23 cellular contexts compared by ENCODE assay signal in genomic region chr3:126570103-126570541, GRCh38. TPM values are rescaled to one million over a fixed set of nuclear protein-coding genes. Genes with fewer than 3 reads are reported as not detected.
DNase-seq lines count a peak whose midpoint lies in the region; ATAC-seq and TF ChIP-seq lines count a peak whose summit lies in the region.
"Had no signal": no experiment of that assay in that cellular context is flagged by ENCODE, and none has a peak within 500 bp of the region (broad histone marks: within the 10 kb centered on the region; RNA-seq: fewer than 3 reads in every experiment).

No MANE protein-coding gene starts in this region.

- BruUV-seq in Panc1 (replicated peaks; lab: Mats Ljungman, UMichigan) = no TSS peak

- H3K79me2 ChIP-seq in GM23338 (replicated peaks; ENCODE audit: insufficient read depth) = no peaks in the 10 kb centered on the region
- H3K79me2 ChIP-seq: parathyroid adenoma had no signal

- H3K4me3 ChIP-seq in GM23338 = no peak overlapping the region
- H3K4me3 ChIP-seq in Panc1 (ENCODE audit: low read depth in 2 of 2, low read length in 2 of 2) = no peak overlapping the region
- H3K4me3 ChIP-seq: cardiac muscle cell, gastroesophageal sphincter, sigmoid colon had no signal

- peaks cover 6% of the 10 kb centered on the region; the same call in 1 of the 3 replicates for H3K4me1 Mint-ChIP-seq in GM23338
- H3K4me1 Mint-ChIP-seq in stimulated activated effector memory CD8-positive, alpha-beta T cell treated with anti-CD3 and anti-CD28 coated beads, Interleukin-12 subunit alpha, Interleukin-12 subunit beta, amount 100 ng/mL, for 72 hours = no peaks in the 10 kb centered on the region
- H3K4me1 Mint-ChIP-seq: activated CD4-positive, alpha-beta T cell treated with anti-CD3 and anti-CD28 coated beads, Interleukin-2, amount 10 ng/mL, durations not matched to agents 7 days and 5 days; memory B cell; naive thymus-derived CD4-positive, alpha-beta T cell; stimulated activated naive B cell treated with anti-CD40 and anti-IgM and Interleukin-4, amounts not matched to agents 10 μg/mL and 1 μg/mL and 100 μg/mL, for 72 hours had no signal

- H3K27ac Mint-ChIP-seq in GM23338 = no peak overlapping the region
- no peak overlapping the region for H3K27ac Mint-ChIP-seq in stimulated activated effector memory CD8-positive, alpha-beta T cell treated with anti-CD3 and anti-CD28 coated beads, Interleukin-12 subunit alpha, Interleukin-12 subunit beta, amount 100 ng/mL, for 72 hours
- H3K27ac Mint-ChIP-seq: activated CD4-positive, alpha-beta T cell treated with anti-CD3 and anti-CD28 coated beads, Interleukin-2, amount 10 ng/mL, durations not matched to agents 7 days and 5 days; CD8-positive, alpha-beta T cell; dendritic cell treated with granulocyte-macrophage colony-stimulating factor and Interleukin-4, amounts not matched to agents 40 ng/mL and 50 ng/mL, for 4 days; memory B cell; naive thymus-derived CD4-positive, alpha-beta T cell; stimulated activated naive B cell treated with anti-CD40 and anti-IgM and Interleukin-4, amounts not matched to agents 10 μg/mL and 1 μg/mL and 100 μg/mL, for 72 hours had no signal

- H3K4me2 ChIP-seq in GM23338 = no peak overlapping the region

- no peaks in the 10 kb centered on the region for H3K36me3 Mint-ChIP-seq in GM23338 (ENCODE audit: low read depth)
- H3K36me3 Mint-ChIP-seq in stimulated activated effector memory CD8-positive, alpha-beta T cell treated with anti-CD3 and anti-CD28 coated beads, Interleukin-12 subunit alpha, Interleukin-12 subunit beta, amount 100 ng/mL, for 72 hours = no peaks in the 10 kb centered on the region
- H3K36me3 Mint-ChIP-seq: CD8-positive, alpha-beta T cell; memory B cell; naive thymus-derived CD4-positive, alpha-beta T cell; stimulated activated naive B cell treated with anti-CD40 and anti-IgM and Interleukin-4, amounts not matched to agents 10 μg/mL and 1 μg/mL and 100 μg/mL, for 72 hours had no signal

- intact Hi-C loops in Panc1 (cut with micrococcal nuclease; ENCODE audit: unreplicated experiment) = no loop called here

- no peak overlapping the region for H3K4me3 Mint-ChIP-seq in GM23338
- no peak overlapping the region for H3K4me3 Mint-ChIP-seq in stimulated activated effector memory CD8-positive, alpha-beta T cell treated with anti-CD3 and anti-CD28 coated beads, Interleukin-12 subunit alpha, Interleukin-12 subunit beta, amount 100 ng/mL, for 72 hours
- H3K4me3 Mint-ChIP-seq: activated CD4-positive, alpha-beta T cell treated with anti-CD3 and anti-CD28 coated beads, Interleukin-2, amount 10 ng/mL, durations not matched to agents 7 days and 5 days; CD8-positive, alpha-beta T cell; dendritic cell treated with granulocyte-macrophage colony-stimulating factor and Interleukin-4, amounts not matched to agents 40 ng/mL and 50 ng/mL, for 4 days; memory B cell; naive thymus-derived CD4-positive, alpha-beta T cell; stimulated activated naive B cell treated with anti-CD40 and anti-IgM and Interleukin-4, amounts not matched to agents 10 μg/mL and 1 μg/mL and 100 μg/mL, for 72 hours had no signal

- POLR2A ChIA-PET in Panc1 (lab: Charles Lee) = no interaction called here

- H3K4me1 ChIP-seq in GM23338 (ENCODE audit: insufficient read depth) = no peaks in the 10 kb centered on the region
- H3K4me1 ChIP-seq in Panc1 (ENCODE audit: control insufficient read depth, insufficient read depth, low read length) = no peaks in the 10 kb centered on the region
- no peaks in the 10 kb centered on the region for H3K4me1 ChIP-seq in foreskin keratinocyte
- H3K4me1 ChIP-seq: gastroesophageal sphincter, parathyroid adenoma, sigmoid colon had no signal

- TF ChIP-seq CTCF in GM23338 (conservative IDR thresholded peaks at IDR 0.05; ENCODE audit: low read depth in 2 of 2) (peak in 1 of 2 experiments; percentile 43; a peak in 2 of 4 replicates), Panc1 (IDR thresholded peaks at IDR 0.05) (no peak), foreskin keratinocyte (conservative IDR thresholded peaks at IDR 0.05) (peak; percentile 4)

- H3F3A ChIP-seq in GM23338 (replicated peaks; ENCODE audit: low read depth) = no peaks in the 10 kb centered on the region

- H2AFZ ChIP-seq in GM23338 = no peak overlapping the region
- H2AFZ ChIP-seq: parathyroid adenoma had no signal

- no peak overlapping the region for H3K27ac ChIP-seq in GM23338 (ENCODE audit: low read depth)
- no peak overlapping the region for H3K27ac ChIP-seq in Panc1 (ENCODE audit: low read length)
- no peak overlapping the region for H3K27ac ChIP-seq in foreskin keratinocyte
- H3K27ac ChIP-seq: cardiac muscle cell, gastroesophageal sphincter, parathyroid adenoma, sigmoid colon had no signal

- no peaks in the 10 kb centered on the region for H4K20me1 ChIP-seq in GM23338 (replicated peaks; ENCODE audit: insufficient read depth)

- CTCF ChIA-PET in Panc1 (lab: Charles Lee) = no interaction called here

- peak; percentile 22 for DNase-seq in GM23338 (ENCODE audit: low spot score)
- no peak for DNase-seq in Panc1 (ENCODE audit: low read depth, low spot score)
- DNase-seq in foreskin keratinocyte = no peak
- no peak for DNase-seq in stimulated activated effector memory CD8-positive, alpha-beta T cell treated with anti-CD3 and anti-CD28 coated beads, Interleukin-12 subunit alpha, Interleukin-12 subunit beta, amount 100 ng/mL, for 72 hours (ENCODE audit: low spot score in 2 of 2)
- DNase-seq: activated CD4-positive, alpha-beta T cell treated with anti-CD3 and anti-CD28 coated beads, Interleukin-2, amount 10 ng/mL, durations not matched to agents 7 days and 5 days; activated effector memory CD4-positive, alpha-beta T cell treated with anti-CD3 and anti-CD28 coated beads, Interleukin-2, amount 50 U/mL, for 16 hours; CD8-positive, alpha-beta T cell; KBM-7; kidney glomerular epithelial cell; naive thymus-derived CD4-positive, alpha-beta T cell; NCI-H1694 treated with DMSO at 0.1 percent for 48 hours; sigmoid colon; stimulated activated naive B cell treated with anti-CD40 and anti-IgM and Interleukin-4, amounts not matched to agents 10 μg/mL and 1 μg/mL and 100 μg/mL, for 72 hours had no signal

- no peaks in the 10 kb centered on the region for H3K27me3 ChIP-seq in GM23338 (ENCODE audit: insufficient read depth)
- H3K27me3 ChIP-seq in Panc1 (ENCODE audit: control insufficient read depth, insufficient read depth, low read length) = peaks cover 23% of the 10 kb centered on the region
- H3K27me3 ChIP-seq in foreskin keratinocyte = peaks cover 30% of the 10 kb centered on the region
- H3K27me3 ChIP-seq: cardiac muscle cell had no signal

- H3K36me3 ChIP-seq in GM23338 (ENCODE audit: insufficient read depth) (no peaks in the 10 kb centered on the region), Panc1 (ENCODE audit: control insufficient read depth, insufficient read depth, low read length) (no peaks in the 10 kb centered on the region)
- H3K36me3 ChIP-seq: cardiac muscle cell, gastroesophageal sphincter, sigmoid colon had no signal

- no peaks in the 10 kb centered on the region for H3K9me2 ChIP-seq in GM23338 (ENCODE audit: insufficient read depth)

- peaks cover 5% of the 10 kb centered on the region for H3K27me3 Mint-ChIP-seq in GM23338 (ENCODE audit: insufficient read depth, low read depth, poor library complexity)
- H3K27me3 Mint-ChIP-seq: dendritic cell treated with granulocyte-macrophage colony-stimulating factor and Interleukin-4, amounts not matched to agents 40 ng/mL and 50 ng/mL, for 4 days had no signal

- ATAC-seq in GM23338 (peak; percentile 83), Panc1 (peak; percentile 50; the same call in 1 of the 2 replicates), foreskin keratinocyte (no peak), GM19351 (IDR thresholded peaks at IDR 0.05; ENCODE audit: unreplicated experiment) (no peak), HG03521 (IDR thresholded peaks at IDR 0.05; ENCODE audit: unreplicated experiment) (no peak), HG02885 (IDR thresholded peaks at IDR 0.05; ENCODE audit: poor library complexity, unreplicated experiment) (no peak)
- ATAC-seq in stimulated activated effector memory CD8-positive, alpha-beta T cell treated with anti-CD3 and anti-CD28 coated beads, Interleukin-12 subunit alpha, Interleukin-12 subunit beta, amount 100 ng/mL, for 72 hours = peak; percentile 24
- ATAC-seq: CD8-positive, alpha-beta T cell; gastroesophageal sphincter; naive thymus-derived CD4-positive, alpha-beta T cell; Right ventricle myocardium inferior; stimulated activated naive B cell treated with anti-CD40 and anti-IgM and Interleukin-4, amounts not matched to agents 10 μg/mL and 1 μg/mL and 100 μg/mL, for 72 hours had no signal

- in situ Hi-C loops in Panc1 (cut with HindIII; ENCODE audit: low pct_unique_long_range_greater_than_20kb, low sequenced_read_pairs) = no loop called here

- no peaks in the 10 kb centered on the region for H3K9me3 Mint-ChIP-seq in GM23338
- H3K9me3 Mint-ChIP-seq in stimulated activated effector memory CD8-positive, alpha-beta T cell treated with anti-CD3 and anti-CD28 coated beads, Interleukin-12 subunit alpha, Interleukin-12 subunit beta, amount 100 ng/mL, for 72 hours = no peaks in the 10 kb centered on the region
- H3K9me3 Mint-ChIP-seq: activated CD4-positive, alpha-beta T cell treated with anti-CD3 and anti-CD28 coated beads, Interleukin-2, amount 10 ng/mL, durations not matched to agents 7 days and 5 days; CD8-positive, alpha-beta T cell; dendritic cell treated with granulocyte-macrophage colony-stimulating factor and Interleukin-4, amounts not matched to agents 40 ng/mL and 50 ng/mL, for 4 days; stimulated activated naive B cell treated with anti-CD40 and anti-IgM and Interleukin-4, amounts not matched to agents 10 μg/mL and 1 μg/mL and 100 μg/mL, for 72 hours had no signal

- H3K9me3 ChIP-seq in Panc1 (ENCODE audit: control insufficient read depth, insufficient read depth, low read depth, low read length) = no peaks in the 10 kb centered on the region
- H3K9me3 ChIP-seq: gastroesophageal sphincter, sigmoid colon had no signal

RNA-seq across cellular contexts. Expression of gene C3orf22, which starts 11.4 kb away (rescaled TPM):
- not detected in 2 replicates for total RNA-seq in GM23338 (2014; rRNA removed; shearing (Covaris generic))
- polyA plus RNA-seq in GM23338 (2016; fragmentation: Nextera tagmentation; extraction: Ambion mirVana) = not detected in 2 replicates
- not detected for total RNA-seq in Panc1 (2021; ENCODE audit: unreplicated experiment)
- not detected for polyA plus RNA-seq in Panc1 (2012; ENCODE audit: insufficient read length)
- total RNA-seq in foreskin keratinocyte = not detected in 2 replicates
- not detected in 2 replicates for polyA plus RNA-seq in foreskin keratinocyte
- total RNA-seq: activated CD4-positive, alpha-beta T cell treated with anti-CD3 and anti-CD28 coated beads, Interleukin-2, amount 10 ng/mL, durations not matched to agents 7 days and 5 days; cardiac muscle cell; CD8-positive, alpha-beta T cell; gastroesophageal sphincter; naive thymus-derived CD4-positive, alpha-beta T cell; Right ventricle myocardium inferior had no signal
- polyA plus RNA-seq: adipose tissue; cardiac muscle cell; naive thymus-derived CD4-positive, alpha-beta T cell; sigmoid colon had no signal

RNA-seq across cellular contexts. Expression of gene CHST13, which starts 46.2 kb away (rescaled TPM):
- total RNA-seq in GM23338 (2014; rRNA removed; shearing (Covaris generic)) = 8.4 TPM in 2 replicates
- 3.7 and 4.0 TPM in 2 replicates for polyA plus RNA-seq in GM23338 (2016; fragmentation: Nextera tagmentation; extraction: Ambion mirVana)
- total RNA-seq in Panc1 (2021; ENCODE audit: unreplicated experiment) = 0.64 TPM
- 2.2 TPM for polyA plus RNA-seq in Panc1 (2012; ENCODE audit: insufficient read length)
- total RNA-seq in foreskin keratinocyte = 0.11 TPM in 1 of 2 replicates, not detected in the other
- 0.02 TPM in 1 of 2 replicates, not detected in the other for polyA plus RNA-seq in foreskin keratinocyte
- total RNA-seq: activated CD4-positive, alpha-beta T cell treated with anti-CD3 and anti-CD28 coated beads, Interleukin-2, amount 10 ng/mL, durations not matched to agents 7 days and 5 days; CD8-positive, alpha-beta T cell had no signal
- polyA plus RNA-seq: naive thymus-derived CD4-positive, alpha-beta T cell had no signal

RNA-seq across cellular contexts. Expression of gene UROC1, which starts 52.5 kb away (rescaled TPM):
- not detected in 2 replicates for total RNA-seq in GM23338 (2014; rRNA removed; shearing (Covaris generic))
- polyA plus RNA-seq in GM23338 (2016; fragmentation: Nextera tagmentation; extraction: Ambion mirVana) (not detected in 2 replicates), foreskin keratinocyte (not detected in 2 replicates)
- total RNA-seq in Panc1 (2021; ENCODE audit: unreplicated experiment) (not detected), foreskin keratinocyte (not detected in 2 replicates)
- not detected for polyA plus RNA-seq in Panc1 (2012; ENCODE audit: insufficient read length)
- total RNA-seq: activated CD4-positive, alpha-beta T cell treated with anti-CD3 and anti-CD28 coated beads, Interleukin-2, amount 10 ng/mL, durations not matched to agents 7 days and 5 days; cardiac muscle cell; CD8-positive, alpha-beta T cell; gastroesophageal sphincter; naive thymus-derived CD4-positive, alpha-beta T cell; Right ventricle myocardium inferior; sigmoid colon had no signal
- polyA plus RNA-seq: adipose tissue; cardiac muscle cell; naive thymus-derived CD4-positive, alpha-beta T cell had no signal

Comparison
In these comparisons a context has a peak if more than half of its experiments do, and no peak if none do; other contexts are left out.
1. ATAC-seq: peak in GM23338 (single experiment), Panc1 (single experiment) and stimulated activated effector memory CD8-positive, alpha-beta T cell treated with anti-CD3 and anti-CD28 coated beads, Interleukin-12 subunit alpha, Interleukin-12 subunit beta, amount 100 ng/mL, for 72 hours (single experiment); none in foreskin keratinocyte (single experiment), GM19351 (single experiment), HG03521 (single experiment) and HG02885 (single experiment).